ENCODE assay signal across 20 cellular contexts in the genomic region with DNA sequence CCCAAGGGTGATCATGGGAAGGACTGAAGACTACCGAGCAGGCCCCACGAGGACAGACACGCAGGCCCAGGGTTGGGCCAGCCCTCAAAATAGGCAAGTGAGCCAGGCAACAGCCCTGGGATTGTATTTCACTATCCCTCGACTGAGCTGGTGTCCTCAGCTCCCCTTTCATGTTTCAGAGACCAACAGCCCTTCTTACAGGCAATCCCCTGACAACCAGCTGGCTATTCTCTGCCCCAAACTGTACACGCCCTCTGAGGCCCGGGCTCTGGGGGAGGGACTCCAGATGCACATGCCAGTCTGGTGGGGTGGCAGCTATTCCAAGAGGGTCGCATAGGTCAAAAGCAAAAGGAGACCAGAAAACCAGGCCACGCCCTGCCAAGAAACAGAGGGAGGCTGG.
A peak's percentile ranks its signal among the peaks of the same experiment; 100 is the strongest.
DNase-seq lines count a peak whose midpoint lies in the region; ATAC-seq and TF ChIP-seq lines count a peak whose summit lies in the region.
"Had no signal": no experiment of that assay in that cellular context is flagged by ENCODE, and none has a peak within 500 bp of the region (broad histone marks: within the 10 kb centered on the region; RNA-seq: fewer than 3 reads in every experiment).

No MANE protein-coding gene starts in this region.

- no peak overlapping the region for H3K9ac ChIP-seq in stomach smooth muscle (ENCODE audit: low read length in 2 of 2)

- no peaks in the 10 kb centered on the region for H3K27me3 ChIP-seq in stomach smooth muscle (ENCODE audit: control insufficient read depth in 1 of 2, insufficient read depth in 2 of 2, low read length in 2 of 2)
- H3K27me3 ChIP-seq: BE2C, neutrophil had no signal

- TF ChIP-seq CTCF in coronary artery (IDR thresholded peaks at IDR 0.05), result no peak

- no peak overlapping the region for H3K4me3 ChIP-seq in coronary artery
- no peak overlapping the region for H3K4me3 ChIP-seq in stomach smooth muscle (ENCODE audit: low read length in 2 of 2)
- H3K4me3 ChIP-seq: HAP-1 had no signal

- ATAC-seq in GM21723 (IDR thresholded peaks at IDR 0.05; ENCODE audit: unreplicated experiment) (no peak), HG03159 (IDR thresholded peaks at IDR 0.05; ENCODE audit: unreplicated experiment) (no peak), HG03565 (IDR thresholded peaks at IDR 0.05; ENCODE audit: unreplicated experiment) (no peak)
- ATAC-seq: PC-3 had no signal

- H3K27ac ChIP-seq in coronary artery (peak overlapping the region; percentile 64 to 74), stomach smooth muscle (ENCODE audit: low read length) (peak overlapping the region; percentile 70)
- H3K27ac ChIP-seq: neutrophil had no signal

- peaks cover 20% of the 10 kb centered on the region for H3K4me1 ChIP-seq in stomach smooth muscle (ENCODE audit: control insufficient read depth, insufficient read depth, low read length)
- H3K4me1 ChIP-seq: BE2C, HAP-1 had no signal

- peak; percentile 85 for DNase-seq in NCI-H524 treated with DMSO at 0.1 percent for 48 hours (lab: John Stamatoyannopoulos, UW)
- DNase-seq in coronary artery (ENCODE audit: low spot score), result no peak
- peak; percentile 62 for DNase-seq in mesenteric fat pad (ENCODE audit: low spot score)
- DNase-seq in SKM-1 treated with dmso at 0.1 percent for 144 hours (lab: John Stamatoyannopoulos, UW; ENCODE audit: unreplicated experiment), result no peak
- DNase-seq: activated CD8-positive, alpha-beta memory T cell treated with anti-CD3 and anti-CD28 coated beads, Interleukin-2, amount 50 U/mL, for 48 hours; activated naive CD8-positive, alpha-beta T cell treated with anti-CD3 and anti-CD28 coated beads, Interleukin-2, amount 10 ng/mL, durations not matched to agents 7 days and 5 days; BE2C; DMS79; hypothalamus; NCI-H1105; NCI-H446; PC-3; substantia nigra; T-helper 2 cell had no signal

- H3K36me3 ChIP-seq in stomach smooth muscle (ENCODE audit: control insufficient read depth in 2 of 2, insufficient read depth in 2 of 2, low read length in 2 of 2), result no peaks in the 10 kb centered on the region
- H3K36me3 ChIP-seq: BE2C, HAP-1, neutrophil had no signal

- H3K9me3 ChIP-seq in stomach smooth muscle (ENCODE audit: control insufficient read depth in 2 of 2, low read length in 2 of 2), result no peaks in the 10 kb centered on the region
- H3K9me3 ChIP-seq: BE2C, HAP-1, neutrophil had no signal

Comparison
In these comparisons a context has a peak if more than half of its experiments do, and no peak if none do; other contexts are left out.
1. DNase-seq: peak in NCI-H524 treated with DMSO at 0.1 percent for 48 hours (single experiment) and mesenteric fat pad (single experiment); none in coronary artery (single experiment) and SKM-1 treated with dmso at 0.1 percent for 144 hours (single experiment).